ENCODE assay signal across 8 cellular contexts in genomic region chr14:90397401-90398314, GRCh38. TPM values are rescaled to one million over a fixed set of nuclear protein-coding genes. Genes with fewer than 3 reads are reported as not detected.
DNase-seq lines count a peak whose midpoint lies in the region; ATAC-seq and TF ChIP-seq lines count a peak whose summit lies in the region.

No MANE protein-coding gene starts in this region.

- no peak overlapping the region for H4K91ac ChIP-seq in neuronal stem cell (ENCODE audit: low read depth, low read length, poor library complexity)

- H3K79me1 ChIP-seq in neuronal stem cell (ENCODE audit: low read depth, low read length) = peaks cover 10% of the 10 kb centered on the region

- no peak overlapping the region for H4K8ac ChIP-seq in neuronal stem cell (ENCODE audit: low read depth, low read length)

- H3K4ac ChIP-seq in neuronal stem cell (ENCODE audit: low read length) = no peak overlapping the region

- DNase-seq in AG08395 (ENCODE audit: low spot score) (peak; percentile 51), RPMI7951 (ENCODE audit: low read depth) (peak; percentile 54), foreskin melanocyte (peak; percentile 29), neuronal stem cell (ENCODE audit: low spot score) (peak; percentile 46), testis (peak; percentile 42)
- DNase-seq in activated effector memory CD4-positive, alpha-beta T cell treated with anti-CD3 and anti-CD28 coated beads, Interleukin-2, amount 50 U/mL, for 16 hours = peak; percentile 87

- peak overlapping the region; percentile 10 for H2BK5ac ChIP-seq in neuronal stem cell (ENCODE audit: low read length)

- peak overlapping the region; percentile 86 for H3K9ac ChIP-seq in neuronal stem cell (ENCODE audit: low read depth, low read length, poor library complexity)

- H3K4me1 ChIP-seq in neuronal stem cell (ENCODE audit: control insufficient read depth in 2 of 2, insufficient read depth in 1 of 2, low read depth in 1 of 2, low read length in 2 of 2) (peaks cover 3 to 13% of the 10 kb centered on the region in 2 donors), testis (peaks cover 10% of the 10 kb centered on the region)

- TF ChIP-seq POLR2A in testis (IDR thresholded peaks at IDR 0.05) = no peak

- no CpG with 5 or more reads among the region's 91 CpGs for WGBS in neuronal stem cell (ENCODE audit: extremely low coverage in 2 of 2, insufficient read length in 2 of 2, insufficient replicate concordance in 1 of 2), 2 donors
- 1 to 2% methylated on average over 13 to 65 of the region's 91 CpGs for WGBS in testis, 2 donors

- no peak overlapping the region for H3K14ac ChIP-seq in neuronal stem cell (ENCODE audit: low read length)

- H2AFZ ChIP-seq in neuronal stem cell (ENCODE audit: low read length) = peak overlapping the region; percentile 73

- no peak overlapping the region for H2BK15ac ChIP-seq in neuronal stem cell (ENCODE audit: low read length)

- H3K27ac ChIP-seq in neuronal stem cell (replicated peaks; ENCODE audit: low read length) (peak overlapping the region; percentile 58), testis (peak overlapping the region; percentile 79 to 91)

- H3K36me3 ChIP-seq in neuronal stem cell (replicated peaks in 1 of 2; ENCODE audit: control insufficient read depth in 2 of 2, insufficient read depth in 2 of 2, low read length in 2 of 2) (peaks cover 16 to 29% of the 10 kb centered on the region in 2 donors), testis (ENCODE audit: low read depth, missing control alignments) (no peaks in the 10 kb centered on the region)

- TF ChIP-seq CTCF in testis (IDR thresholded peaks at IDR 0.05) = no peak

- H2BK12ac ChIP-seq in neuronal stem cell (ENCODE audit: low read length) = no peak overlapping the region

- H2BK120ac ChIP-seq in neuronal stem cell (ENCODE audit: low read depth, low read length) = peak overlapping the region; percentile 10

- peak; percentile 27 for ATAC-seq in GM18868 (IDR thresholded peaks at IDR 0.05; ENCODE audit: unreplicated experiment)
- ATAC-seq in HG03159 (IDR thresholded peaks at IDR 0.05; ENCODE audit: unreplicated experiment) = peak; percentile 34

- intact Hi-C loops in testis (cut with DNase I; ENCODE audit: low total_unique reads) = loop anchor here (5.0 kb wide), 1 partner anchor 360 kb away; no protein-coding TSS in a partner anchor

- peaks cover 0 to 3% of the 10 kb centered on the region in 2 donors for H3K9me3 ChIP-seq in neuronal stem cell (replicated peaks in 1 of 2; ENCODE audit: control insufficient read depth in 2 of 2, insufficient read depth in 1 of 2, low read depth in 1 of 2, low read length in 2 of 2)
- H3K9me3 ChIP-seq in testis = no peaks in the 10 kb centered on the region

- H3K18ac ChIP-seq in neuronal stem cell (ENCODE audit: low read length) = peak overlapping the region; percentile 89

- peak overlapping the region; percentile 89 to 99 for H3K4me3 ChIP-seq in neuronal stem cell (ENCODE audit: low read length in 2 of 2)
- H3K4me3 ChIP-seq in testis = peak overlapping the region; percentile 98 to 100

- H2AK5ac ChIP-seq in neuronal stem cell (ENCODE audit: low read depth, low read length) = no peak overlapping the region

- peak overlapping the region; percentile 95 for H3K4me2 ChIP-seq in neuronal stem cell (ENCODE audit: insufficient read depth, low read length, poor library complexity, severe bottlenecking)

- H3K27me3 ChIP-seq in neuronal stem cell (ENCODE audit: control insufficient read depth in 3 of 3, insufficient read depth in 3 of 3, low read depth in 1 of 3, low read length in 3 of 3) = peaks cover 0 to 2% (median 0%) of the 10 kb centered on the region in 3 experiments
- H3K27me3 ChIP-seq in testis = no peaks in the 10 kb centered on the region

- H3K23ac ChIP-seq in neuronal stem cell (ENCODE audit: low read depth, low read length, poor library complexity) = no peak overlapping the region

RNA-seq across cellular contexts. Expression of gene CALM1, which starts 0.8 kb away (rescaled TPM):
- 269 and 327 TPM in 2 replicates for total RNA-seq in RPMI7951 (2014; rRNA removed; shearing (Covaris generic))
- polyA plus RNA-seq in neuronal stem cell (2013, experiment 1 of 2) = 396 TPM
- 424 TPM for polyA plus RNA-seq in neuronal stem cell (2013, experiment 2 of 2)
- total RNA-seq in testis = 100 to 1,000 TPM; 428 to 526 TPM
- 379 TPM for polyA plus RNA-seq in testis (ENCODE audit: insufficient read depth, low read depth, low replicate concordance)

Comparison
In these comparisons a context has a peak if more than half of its experiments do, and no peak if none do; other contexts are left out.
1. Peak in every context shown above with its lines: DNase-seq, ATAC-seq, H3K4me3 ChIP-seq and H3K27ac ChIP-seq.
2. DNase-seq: peak in every context shown above with its lines; median percentile 87 in activated effector memory CD4-positive, alpha-beta T cell treated with anti-CD3 and anti-CD28 coated beads, Interleukin-2, amount 50 U/mL, for 16 hours; 54 in RPMI7951; 51 in AG08395; 46 in neuronal stem cell; 42 in testis; 29 in foreskin melanocyte.